ENCODE assay signal across 1 cellular context in the genomic region with DNA sequence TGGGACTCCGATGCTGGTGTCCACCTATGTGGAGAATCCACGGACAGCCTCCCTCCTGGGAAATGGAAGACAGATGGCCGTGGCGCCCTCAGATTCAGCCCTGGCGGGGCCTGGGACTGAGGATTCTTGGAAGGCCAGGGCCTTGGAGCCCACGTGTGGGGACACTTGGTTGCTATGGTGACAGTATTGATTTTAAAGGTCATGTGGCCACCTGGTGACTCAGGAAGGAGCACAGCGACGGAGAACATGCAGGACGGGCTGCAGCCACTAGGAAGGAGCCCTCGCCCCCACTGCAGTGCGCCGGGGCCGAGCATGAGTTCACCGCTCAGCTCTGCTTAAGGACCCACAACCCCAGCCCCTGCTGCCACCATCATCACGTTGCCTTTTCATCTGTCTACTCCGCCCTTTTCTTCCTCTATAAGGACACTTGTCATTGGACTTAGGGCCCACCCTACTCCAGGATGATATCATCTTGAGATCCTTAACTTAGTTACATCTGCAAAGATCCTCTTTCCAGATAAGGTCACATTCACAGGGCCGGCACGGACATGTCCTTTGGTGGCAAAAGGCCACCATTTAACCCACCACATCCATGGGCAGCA.
A peak's percentile ranks its signal among the peaks of the same experiment; 100 is the strongest.
TF ChIP-seq lines count a peak whose summit lies in the region.

No MANE protein-coding gene starts in this region.

TF ChIP-seq in K562, 482 proteins besides CTCF, POLR2A, EP300 and RAD21 (continued from another document and continues in another):
- TF ChIP-seq RCOR1 (IDR thresholded peaks at IDR 0.05; ENCODE audit: borderline replicate concordance in 1 of 2, low read depth in 2 of 2, low read length in 2 of 2) (peak in 1 of 2 experiments; percentile 36; a peak in 1 of 4 replicates), EGR1 (conservative IDR thresholded peaks at IDR 0.05) (peak; percentile 48; the same call in 1 of the 2 replicates), TRIM24 (IDR thresholded peaks at IDR 0.05) (no peak), GATAD2A (IDR thresholded peaks at IDR 0.05) (no peak), PTTG1 (tag; IDR thresholded peaks at IDR 0.05; ENCODE audit: low read depth) (no peak), ZBTB1 (CRISPR knock-in tag; IDR thresholded peaks at IDR 0.05; ENCODE audit: borderline replicate concordance, low read depth) (no peak), MTA1 (IDR thresholded peaks at IDR 0.05; ENCODE audit: borderline replicate concordance) (0 out of 2 replicates have a peak, but pooled peaks have one; percentile 36), MGA (IDR thresholded peaks at IDR 0.05) (peak; percentile 25; the same call in 1 of the 2 replicates), SOX6 (IDR thresholded peaks at IDR 0.05) (0 out of 2 replicates have a peak, but pooled peaks have one; percentile 11), NR2C1 (IDR thresholded peaks at IDR 0.05) (no peak), NR2C1 (tag; IDR thresholded peaks at IDR 0.05) (0 out of 2 replicates have a peak, but pooled peaks have one; percentile 49), CXXC5 (CRISPR knock-in tag; IDR thresholded peaks at IDR 0.05) (peak; percentile 24; the same call in 1 of the 2 replicates), ATF7 (IDR thresholded peaks at IDR 0.05) (peak; percentile 74; the same call in 1 of the 2 replicates), MNT (conservative IDR thresholded peaks at IDR 0.05) (peak; percentile 90 to 94), EHMT2 (IDR thresholded peaks at IDR 0.05) (no peak), DPF2 (IDR thresholded peaks at IDR 0.05) (peak; percentile 63), USF1 (CRISPR knock-in tag; IDR thresholded peaks at IDR 0.05) (peak; percentile 94), NRF1 (conservative IDR thresholded peaks at IDR 0.05 in 1 of 2, IDR thresholded peaks at IDR 0.05 in 1 of 2) (peak; percentile 56 to 70), ZFX (CRISPR knock-in tag; IDR thresholded peaks at IDR 0.05) (peak; percentile 53; the same call in 1 of the 2 replicates), SP1 (CRISPR knock-in tag; IDR thresholded peaks at IDR 0.05) (0 out of 2 replicates have a peak, but pooled peaks have one; percentile 44), SIN3A (IDR thresholded peaks at IDR 0.05; ENCODE audit: borderline replicate concordance in 2 of 2, control insufficient read depth in 1 of 2, low read depth in 2 of 2, low read length in 2 of 2) (peak; percentile 57 to 63; a peak in 2 of 4 replicates), TOE1 (IDR thresholded peaks at IDR 0.05; ENCODE audit: borderline replicate concordance) (peak; percentile 48; the same call in 1 of the 2 replicates), TOE1 (CRISPR knock-in tag; IDR thresholded peaks at IDR 0.05; ENCODE audit: borderline replicate concordance, low read depth) (no peak), EP400 (IDR thresholded peaks at IDR 0.05) (peak; percentile 44; the same call in 1 of the 2 replicates), CCNT2 (IDR thresholded peaks at IDR 0.05; ENCODE audit: borderline replicate concordance, extremely low read depth, insufficient read length, low read depth, low read length) (peak; percentile 33), CREM (IDR thresholded peaks at IDR 0.05; ENCODE audit: low read depth) (peak; percentile 46; the same call in 1 of the 2 replicates), RBM17 (IDR thresholded peaks at IDR 0.05; ENCODE audit: borderline replicate concordance, low read depth, low read length) (no peak), SMARCA4 (IDR thresholded peaks at IDR 0.05) (peak; percentile 39; the same call in 1 of the 2 replicates), SMAD4 (CRISPR knock-in tag; conservative IDR thresholded peaks at IDR 0.05) (no peak)
- TF ChIP-seq, protein P1, sequence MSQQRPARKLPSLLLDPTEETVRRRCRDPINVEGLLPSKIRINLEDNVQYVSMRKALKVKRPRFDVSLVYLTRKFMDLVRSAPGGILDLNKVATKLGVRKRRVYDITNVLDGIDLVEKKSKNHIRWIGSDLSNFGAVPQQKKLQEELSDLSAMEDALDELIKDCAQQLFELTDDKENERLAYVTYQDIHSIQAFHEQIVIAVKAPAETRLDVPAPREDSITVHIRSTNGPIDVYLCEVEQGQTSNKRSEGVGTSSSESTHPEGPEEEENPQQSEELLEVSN (IDR thresholded peaks at IDR 0.05; ENCODE audit: borderline replicate concordance in 1 of 2, extremely low read depth in 1 of 2, insufficient read depth in 1 of 2, insufficient read length in 1 of 2, low read depth in 1 of 2, low read length in 1 of 2, poor library complexity in 1 of 2, severe bottlenecking in 1 of 2) = peak in 1 of 2 experiments; percentile 56
- TF ChIP-seq, protein P2, sequence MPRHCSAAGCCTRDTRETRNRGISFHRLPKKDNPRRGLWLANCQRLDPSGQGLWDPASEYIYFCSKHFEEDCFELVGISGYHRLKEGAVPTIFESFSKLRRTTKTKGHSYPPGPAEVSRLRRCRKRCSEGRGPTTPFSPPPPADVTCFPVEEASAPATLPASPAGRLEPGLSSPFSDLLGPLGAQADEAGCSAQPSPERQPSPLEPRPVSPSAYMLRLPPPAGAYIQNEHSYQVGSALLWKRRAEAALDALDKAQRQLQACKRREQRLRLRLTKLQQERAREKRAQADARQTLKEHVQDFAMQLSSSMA (CRISPR knock-in tag; IDR thresholded peaks at IDR 0.05) = no peak
- TF ChIP-seq, protein P3, sequence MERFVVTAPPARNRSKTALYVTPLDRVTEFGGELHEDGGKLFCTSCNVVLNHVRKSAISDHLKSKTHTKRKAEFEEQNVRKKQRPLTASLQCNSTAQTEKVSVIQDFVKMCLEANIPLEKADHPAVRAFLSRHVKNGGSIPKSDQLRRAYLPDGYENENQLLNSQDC (CRISPR knock-in tag; IDR thresholded peaks at IDR 0.05) = no peak
- TF ChIP-seq, protein P4, sequence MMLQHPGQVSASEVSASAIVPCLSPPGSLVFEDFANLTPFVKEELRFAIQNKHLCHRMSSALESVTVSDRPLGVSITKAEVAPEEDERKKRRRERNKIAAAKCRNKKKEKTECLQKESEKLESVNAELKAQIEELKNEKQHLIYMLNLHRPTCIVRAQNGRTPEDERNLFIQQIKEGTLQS (IDR thresholded peaks at IDR 0.05) = peak; percentile 77
- TF ChIP-seq, protein P4 (CRISPR knock-in tag; conservative IDR thresholded peaks at IDR 0.05) = no peak
- TF ChIP-seq, protein P5, sequence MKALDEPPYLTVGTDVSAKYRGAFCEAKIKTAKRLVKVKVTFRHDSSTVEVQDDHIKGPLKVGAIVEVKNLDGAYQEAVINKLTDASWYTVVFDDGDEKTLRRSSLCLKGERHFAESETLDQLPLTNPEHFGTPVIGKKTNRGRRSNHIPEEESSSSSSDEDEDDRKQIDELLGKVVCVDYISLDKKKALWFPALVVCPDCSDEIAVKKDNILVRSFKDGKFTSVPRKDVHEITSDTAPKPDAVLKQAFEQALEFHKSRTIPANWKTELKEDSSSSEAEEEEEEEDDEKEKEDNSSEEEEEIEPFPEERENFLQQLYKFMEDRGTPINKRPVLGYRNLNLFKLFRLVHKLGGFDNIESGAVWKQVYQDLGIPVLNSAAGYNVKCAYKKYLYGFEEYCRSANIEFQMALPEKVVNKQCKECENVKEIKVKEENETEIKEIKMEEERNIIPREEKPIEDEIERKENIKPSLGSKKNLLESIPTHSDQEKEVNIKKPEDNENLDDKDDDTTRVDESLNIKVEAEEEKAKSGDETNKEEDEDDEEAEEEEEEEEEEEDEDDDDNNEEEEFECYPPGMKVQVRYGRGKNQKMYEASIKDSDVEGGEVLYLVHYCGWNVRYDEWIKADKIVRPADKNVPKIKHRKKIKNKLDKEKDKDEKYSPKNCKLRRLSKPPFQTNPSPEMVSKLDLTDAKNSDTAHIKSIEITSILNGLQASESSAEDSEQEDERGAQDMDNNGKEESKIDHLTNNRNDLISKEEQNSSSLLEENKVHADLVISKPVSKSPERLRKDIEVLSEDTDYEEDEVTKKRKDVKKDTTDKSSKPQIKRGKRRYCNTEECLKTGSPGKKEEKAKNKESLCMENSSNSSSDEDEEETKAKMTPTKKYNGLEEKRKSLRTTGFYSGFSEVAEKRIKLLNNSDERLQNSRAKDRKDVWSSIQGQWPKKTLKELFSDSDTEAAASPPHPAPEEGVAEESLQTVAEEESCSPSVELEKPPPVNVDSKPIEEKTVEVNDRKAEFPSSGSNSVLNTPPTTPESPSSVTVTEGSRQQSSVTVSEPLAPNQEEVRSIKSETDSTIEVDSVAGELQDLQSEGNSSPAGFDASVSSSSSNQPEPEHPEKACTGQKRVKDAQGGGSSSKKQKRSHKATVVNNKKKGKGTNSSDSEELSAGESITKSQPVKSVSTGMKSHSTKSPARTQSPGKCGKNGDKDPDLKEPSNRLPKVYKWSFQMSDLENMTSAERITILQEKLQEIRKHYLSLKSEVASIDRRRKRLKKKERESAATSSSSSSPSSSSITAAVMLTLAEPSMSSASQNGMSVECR (CRISPR knock-in tag; IDR thresholded peaks at IDR 0.05) = 0 out of 2 replicates have a peak, but pooled peaks have one; percentile 42
